ENCODE assay signal across 12 cellular contexts in the genomic region with DNA sequence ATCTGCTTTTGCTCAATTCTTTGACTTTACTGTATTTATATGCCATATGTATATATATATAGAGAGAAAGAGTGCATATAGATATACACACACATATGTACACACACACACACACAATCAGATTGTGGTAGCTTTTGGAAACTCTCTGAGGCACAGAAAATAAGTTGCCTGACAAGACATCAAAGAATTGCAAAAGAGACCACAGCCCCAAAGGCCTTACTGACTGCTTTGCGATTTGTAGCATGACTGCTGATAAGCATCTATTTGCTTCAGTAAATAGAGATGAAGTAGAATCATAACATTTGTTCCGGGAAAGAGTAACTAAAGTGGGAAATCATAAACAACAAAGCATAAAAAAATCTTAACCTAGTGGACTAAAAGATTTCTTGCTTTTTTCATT. TPM values are rescaled to one million over a fixed set of nuclear protein-coding genes. Genes with fewer than 3 reads are reported as not detected.
A peak's percentile ranks its signal among the peaks of the same experiment; 100 is the strongest.
DNase-seq lines count a peak whose midpoint lies in the region; ATAC-seq and TF ChIP-seq lines count a peak whose summit lies in the region.
"Had no signal": no experiment of that assay in that cellular context is flagged by ENCODE, and none has a peak within 500 bp of the region (broad histone marks: within the 10 kb centered on the region; RNA-seq: fewer than 3 reads in every experiment).

No MANE protein-coding gene starts in this region.

- no peaks in the 10 kb centered on the region for H3K36me3 ChIP-seq in CD8-positive, alpha-beta memory T cell (ENCODE audit: insufficient read depth, low read length)
- H3K36me3 ChIP-seq in sigmoid colon: no peaks in the 10 kb centered on the region
- no peaks in the 10 kb centered on the region for H3K36me3 ChIP-seq in HAP-1 (replicated peaks)
- no peaks in the 10 kb centered on the region for H3K36me3 ChIP-seq in Caco-2 (ENCODE audit: control insufficient read depth, insufficient read depth, low read length)

- peaks cover 0 to 2% (median 0%) of the 10 kb centered on the region in 3 donors for H3K36me3 Mint-ChIP-seq in CD8-positive, alpha-beta memory T cell
- no peaks in the 10 kb centered on the region for H3K36me3 Mint-ChIP-seq in activated naive CD8-positive, alpha-beta T cell treated with anti-CD3 and anti-CD28 coated beads, Interleukin-2, amount 50 U/mL, for 24 hours (ENCODE audit: low read depth)
- H3K36me3 Mint-ChIP-seq in Caco-2 (ENCODE audit: insufficient read depth, unreplicated experiment): no peaks in the 10 kb centered on the region

- no peak for TF ChIP-seq POLR2A in sigmoid colon (IDR thresholded peaks at IDR 0.05)

- peaks cover 53 to 73% (median 70%) of the 10 kb centered on the region in 3 donors for H3K4me1 Mint-ChIP-seq in CD8-positive, alpha-beta memory T cell
- H3K4me1 Mint-ChIP-seq in activated naive CD8-positive, alpha-beta T cell treated with anti-CD3 and anti-CD28 coated beads, Interleukin-2, amount 50 U/mL, for 24 hours: peaks cover 66% of the 10 kb centered on the region
- H3K4me1 Mint-ChIP-seq in Caco-2 (ENCODE audit: low read depth, unreplicated experiment): no peaks in the 10 kb centered on the region

- H3K27ac Mint-ChIP-seq in CD8-positive, alpha-beta memory T cell: peak overlapping the region; percentile 93 to 100 (median 99)
- peak overlapping the region; percentile 94 for H3K27ac Mint-ChIP-seq in activated naive CD8-positive, alpha-beta T cell treated with anti-CD3 and anti-CD28 coated beads, Interleukin-2, amount 50 U/mL, for 24 hours
- no peak overlapping the region for H3K27ac Mint-ChIP-seq in Caco-2 (ENCODE audit: unreplicated experiment)

- in situ Hi-C loops in HAP-1 (cut with MboI; ENCODE audit: low sequenced_read_pairs): no loop called here

- H3K9me3 ChIP-seq in CD8-positive, alpha-beta memory T cell (ENCODE audit: low read length): no peaks in the 10 kb centered on the region
- H3K9me3 ChIP-seq in sigmoid colon: no peaks in the 10 kb centered on the region
- no peaks in the 10 kb centered on the region for H3K9me3 ChIP-seq in HAP-1
- no peaks in the 10 kb centered on the region for H3K9me3 ChIP-seq in Caco-2

- 23 to 38% methylated on average over 2 of the region's 2 CpGs for WGBS in sigmoid colon, 2 donors

- BruUV-seq in Caco-2 (replicated peaks; lab: Mats Ljungman, UMichigan): no TSS peak

- TF ChIP-seq EP300 in sigmoid colon (IDR thresholded peaks at IDR 0.05): no peak

- peak; percentile 25 for ATAC-seq in activated naive CD8-positive, alpha-beta T cell treated with anti-CD3 and anti-CD28 coated beads, Interleukin-2, amount 50 U/mL, for 24 hours
- ATAC-seq in GM18861 (IDR thresholded peaks at IDR 0.05; ENCODE audit: unreplicated experiment) (no peak), GM19328 (IDR thresholded peaks at IDR 0.05; ENCODE audit: unreplicated experiment) (no peak)

- H3K27me3 ChIP-seq in CD8-positive, alpha-beta memory T cell (ENCODE audit: insufficient read depth, low read length, poor library complexity, severe bottlenecking): no peaks in the 10 kb centered on the region
- H3K27me3 ChIP-seq in sigmoid colon (no peaks in the 10 kb centered on the region), HAP-1 (ENCODE audit: low read depth) (no peaks in the 10 kb centered on the region), Caco-2 (replicated peaks; ENCODE audit: control insufficient read depth, insufficient read depth, low read length) (no peaks in the 10 kb centered on the region)

- no peaks in the 10 kb centered on the region for H3K27me3 Mint-ChIP-seq in CD8-positive, alpha-beta memory T cell
- H3K27me3 Mint-ChIP-seq in activated naive CD8-positive, alpha-beta T cell treated with anti-CD3 and anti-CD28 coated beads, Interleukin-2, amount 50 U/mL, for 24 hours: no peaks in the 10 kb centered on the region
- peaks cover 10% of the 10 kb centered on the region for H3K27me3 Mint-ChIP-seq in Caco-2 (ENCODE audit: insufficient read depth, unreplicated experiment)

- TF ChIP-seq CTCF in sigmoid colon (IDR thresholded peaks at IDR 0.05): no peak
- no peak for TF ChIP-seq CTCF in Caco-2 (IDR thresholded peaks at IDR 0.05; ENCODE audit: insufficient read depth in 1 of 2, low read depth in 1 of 2, low read length in 1 of 2, severe bottlenecking in 1 of 2, unreplicated experiment in 1 of 2)

- intact Hi-C loops in sigmoid colon (cut with DNase I) (no loop called here), Caco-2 (cut with micrococcal nuclease; ENCODE audit: unreplicated experiment) (no loop called here)

- H3K4me3 ChIP-seq in CD8-positive, alpha-beta memory T cell (ENCODE audit: low read length): peak overlapping the region; percentile 42
- H3K4me3 ChIP-seq in sigmoid colon (no peak overlapping the region), HAP-1 (no peak overlapping the region), Caco-2 (ENCODE audit: low read depth, low read length) (no peak overlapping the region)

- POLR2A ChIA-PET in CD8-positive, alpha-beta memory T cell (lab: Charles Lee): interaction anchor here (0.6 to 3.1 kb wide), 6 partner anchors 10 to 214 kb away, joined by 3 to 44 read pairs (median 6); partner anchors contain the start of genes AMZ2, ARSG and SLC16A6
- POLR2A ChIA-PET in Caco-2 (lab: Charles Lee): no interaction called here

- no peaks in the 10 kb centered on the region for H3K9me3 Mint-ChIP-seq in CD8-positive, alpha-beta memory T cell
- no peaks in the 10 kb centered on the region for H3K9me3 Mint-ChIP-seq in activated naive CD8-positive, alpha-beta T cell treated with anti-CD3 and anti-CD28 coated beads, Interleukin-2, amount 50 U/mL, for 24 hours
- no peaks in the 10 kb centered on the region for H3K9me3 Mint-ChIP-seq in Caco-2 (ENCODE audit: unreplicated experiment)

- DNase-seq in CD8-positive, alpha-beta memory T cell: peak in 3 of 5 donors; percentile 22 to 66 (median 45)
- peak; percentile 27 for DNase-seq in MV-4-11 (lab: John Stamatoyannopoulos, UW)
- no peak for DNase-seq in activated naive CD8-positive, alpha-beta T cell treated with anti-CD3 and anti-CD28 coated beads, Interleukin-2, amount 50 U/mL, for 24 hours
- DNase-seq in sigmoid colon: no peak
- no peak for DNase-seq in HAP-1 (ENCODE audit: low spot score in 2 of 2)
- no peak for DNase-seq in Caco-2
- DNase-seq: activated CD4-positive, CD25-positive, alpha-beta regulatory T cell; HCEC 1CT; hippocampal formation; NCI-H2171 had no signal

- H3K27ac ChIP-seq in CD8-positive, alpha-beta memory T cell (ENCODE audit: low read depth, low read length): peak overlapping the region; percentile 82
- H3K27ac ChIP-seq in sigmoid colon: peak overlapping the region in 3 of 4 donors; percentile 22 to 65 (median 58)

- CTCF ChIA-PET in CD8-positive, alpha-beta memory T cell (lab: Charles Lee): interaction anchor here (0.8 to 3.3 kb wide), 7 partner anchors 9 to 193 kb away, joined by 3 to 20 read pairs (median 3); partner anchors contain the start of gene AMZ2
- CTCF ChIA-PET in Caco-2 (lab: Charles Lee): no interaction called here

- peaks cover 54% of the 10 kb centered on the region for H3K4me1 ChIP-seq in CD8-positive, alpha-beta memory T cell (ENCODE audit: insufficient read depth, low read length)
- H3K4me1 ChIP-seq in sigmoid colon (no peaks in the 10 kb centered on the region), HAP-1 (no peaks in the 10 kb centered on the region), Caco-2 (no peaks in the 10 kb centered on the region)

- peak overlapping the region; percentile 58 to 91 (median 86) for H3K4me3 Mint-ChIP-seq in CD8-positive, alpha-beta memory T cell
- peak overlapping the region; percentile 77 for H3K4me3 Mint-ChIP-seq in activated naive CD8-positive, alpha-beta T cell treated with anti-CD3 and anti-CD28 coated beads, Interleukin-2, amount 50 U/mL, for 24 hours
- no peak overlapping the region for H3K4me3 Mint-ChIP-seq in Caco-2 (ENCODE audit: unreplicated experiment)

RNA-seq across cellular contexts. Expression of gene AMZ2, which starts 9.4 kb away (rescaled TPM):
- total RNA-seq in CD8-positive, alpha-beta memory T cell: 100 to 1,000 TPM; 113 to 118 TPM
- 141 TPM for polyA plus RNA-seq in CD8-positive, alpha-beta memory T cell
- total RNA-seq in sigmoid colon (10 to 100 TPM; 55.9 to 80.1 (median 62.8) TPM), Caco-2 (2022) (52.2 and 60.2 TPM in 2 replicates)
- polyA plus RNA-seq in sigmoid colon: 10 to 100 TPM; 30.8 to 34.7 (median 34.2) TPM

RNA-seq across cellular contexts. Expression of gene SLC16A6, which starts 52.4 kb away (rescaled TPM):
- 1 to 10 TPM; 8.4 to 9.4 TPM for total RNA-seq in CD8-positive, alpha-beta memory T cell
- polyA plus RNA-seq in CD8-positive, alpha-beta memory T cell: 1.3 TPM
- total RNA-seq in sigmoid colon (under 1 TPM in 1 of 4 donors, not detected in 3; 0.14 TPM), Caco-2 (2022) (0.95 and 1.0 TPM in 2 replicates)
- polyA plus RNA-seq in sigmoid colon: 1 to 10 TPM in 1 of 3 donors, under 1 TPM in 1, not detected in 1; 0.67 to 2.1 TPM

RNA-seq across cellular contexts. Expression of gene ARSG, which starts 52.8 kb away (rescaled TPM):
- 1 to 10 TPM; 7.0 to 7.7 TPM for total RNA-seq in CD8-positive, alpha-beta memory T cell
- 9.5 TPM for polyA plus RNA-seq in CD8-positive, alpha-beta memory T cell
- total RNA-seq in sigmoid colon (1 to 10 TPM; 1.5 to 3.0 (median 2.0) TPM), Caco-2 (2022) (5.8 and 6.1 TPM in 2 replicates)
- 1 to 10 TPM in 1 of 3 donors, under 1 TPM in 2; under 0.01 to 2.0 (median 0.69) TPM for polyA plus RNA-seq in sigmoid colon

Comparison
In these comparisons a context has a peak if more than half of its experiments do, and no peak if none do; other contexts are left out.
1. DNase-seq: peak in CD8-positive, alpha-beta memory T cell (3 of 5) and MV-4-11 (single experiment); none in activated naive CD8-positive, alpha-beta T cell treated with anti-CD3 and anti-CD28 coated beads, Interleukin-2, amount 50 U/mL, for 24 hours (single experiment), sigmoid colon (single experiment), HAP-1 (0 of 2) and Caco-2 (0 of 2).